Comparison of ENCODE assay signal across 28 cellular contexts in genomic region chr5:121299153-121299552, GRCh38.
"Had no signal": no experiment of that assay in that cellular context is flagged by ENCODE, and none has a peak within 500 bp of the region (broad histone marks: within the 10 kb centered on the region; RNA-seq: fewer than 3 reads in every experiment).

No MANE protein-coding gene starts in this region.

- H3K27me3 ChIP-seq: SJCRH30 had no signal

- H3K27me3 Mint-ChIP-seq: T-cell had no signal

- H3K36me3 ChIP-seq: SJCRH30 had no signal

- H3K9me3 ChIP-seq: SJCRH30 had no signal

- DNase-seq: Karpas-422, NCI-H1092, NCI-H1105, NCI-H1417 treated with DMSO at 0.1 percent for 48 hours, NCI-H1436 treated with DMSO at 0.1 percent for 48 hours, NCI-H1694 treated with DMSO at 0.1 percent for 48 hours, NCI-H187 treated with DMSO at 0.1 percent for 48 hours, NCI-H2029, NCI-H2081, NCI-H2171 treated with DMSO at 0.1 percent for 48 hours, NCI-H2227 treated with DMSO at 0.1 percent for 48 hours, NCI-H345, NCI-H446, NCI-H510A treated with DMSO at 0.1 percent for 48 hours, NCI-H524 treated with DMSO at 0.1 percent for 48 hours, NCI-H526 treated with DMSO at 0.1 percent for 48 hours, NCI-H774, PC-9, SHP77, SIG-M5, SJCRH30, T-cell had no signal

- H3K9ac ChIP-seq: KMS-11 had no signal

- H3K4me3 ChIP-seq: PC-9, SJCRH30, SK-N-MC had no signal

- H3K36me3 Mint-ChIP-seq: T-cell had no signal

- H3K4me2 ChIP-seq: KMS-11, PC-9 had no signal

- H3K27ac Mint-ChIP-seq: T-cell had no signal

- ATAC-seq: Panc1, Right ventricle myocardium inferior, SK-N-SH treated with all-trans-retinoic acid at 6 μM for 48 hours, T-cell had no signal

- H3K4me1 ChIP-seq: SJCRH30 had no signal

- H2AFZ ChIP-seq: PC-9 had no signal

- H3K27ac ChIP-seq: KMS-11, PC-9, RWPE1, SJCRH30, SK-N-MC had no signal

- H3K4me1 Mint-ChIP-seq: T-cell had no signal

- H3K4me3 Mint-ChIP-seq: T-cell had no signal
